ENCODE assay signal across 9 cellular contexts in the genomic region with DNA sequence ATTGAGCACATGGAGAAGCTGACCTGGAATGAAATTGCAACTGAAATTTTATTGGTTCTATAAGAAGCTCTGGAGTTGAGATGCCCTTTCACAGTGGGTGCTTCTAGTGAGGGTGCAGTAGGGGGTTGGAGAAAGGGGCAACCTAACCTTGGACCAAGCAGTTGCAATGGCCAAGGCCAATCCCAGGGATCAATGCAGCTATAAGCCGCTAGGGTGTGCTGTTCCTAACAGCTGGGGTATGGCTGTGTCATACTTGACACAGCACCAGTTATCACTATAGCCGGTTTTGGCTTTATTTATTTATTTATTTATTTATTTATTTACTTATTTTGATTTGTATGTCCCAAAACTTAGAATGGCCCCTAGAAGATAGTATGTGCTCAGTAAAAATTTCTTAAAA.
A peak's percentile ranks its signal among the peaks of the same experiment; 100 is the strongest.
DNase-seq lines count a peak whose midpoint lies in the region; ATAC-seq and TF ChIP-seq lines count a peak whose summit lies in the region.
"Had no signal": no experiment of that assay in that cellular context is flagged by ENCODE, and none has a peak within 500 bp of the region (broad histone marks: within the 10 kb centered on the region; RNA-seq: fewer than 3 reads in every experiment).

No MANE protein-coding gene starts in this region.

- H3K9me3 ChIP-seq in A673 (ENCODE audit: low read depth, low read length, poor library complexity, severe bottlenecking) (no peaks in the 10 kb centered on the region), body of pancreas (no peaks in the 10 kb centered on the region)

- H3K27ac ChIP-seq in A673 (ENCODE audit: low read depth, low read length, poor library complexity, severe bottlenecking) (no peak overlapping the region), body of pancreas (no peak overlapping the region)

- peak; percentile 95 for ATAC-seq in GM18868 (IDR thresholded peaks at IDR 0.05; ENCODE audit: unreplicated experiment)
- ATAC-seq in HG03342 (IDR thresholded peaks at IDR 0.05; ENCODE audit: unreplicated experiment): peak; percentile 85
- no peak for ATAC-seq in body of pancreas

- no peaks in the 10 kb centered on the region for H3K36me3 ChIP-seq in A673 (ENCODE audit: insufficient read depth, low read length, poor library complexity, severe bottlenecking)
- no peaks in the 10 kb centered on the region for H3K36me3 ChIP-seq in body of pancreas (replicated peaks in 1 of 2; ENCODE audit: insufficient read depth in 1 of 2, low read depth in 2 of 2)

- H3K27me3 Mint-ChIP-seq in activated T-helper 2 cell treated with anti-CD3 and anti-CD28 coated beads, Interferon-gamma antibody, Interleukin-2, Interleukin-4, amounts not matched to agents 10 μg/mL and 5 μg/mL and 100 μg/mL, durations not matched to agents 14 hours and 24 hours and 36 hours (ENCODE audit: low read depth): no peaks in the 10 kb centered on the region
- H3K27me3 Mint-ChIP-seq: activated naive CD4-positive, alpha-beta T cell treated with anti-CD3 and anti-CD28 coated beads, Interleukin-2, amount 50 U/mL, for 24 hours had no signal

- CTCF ChIA-PET in A673 (lab: Charles Lee): no interaction called here

- peak; percentile 55 for DNase-seq in A673 (ENCODE audit: low spot score)
- peak in 3 of 4 donors; percentile 8 to 20 (median 12) for DNase-seq in body of pancreas
- DNase-seq in DMS153 treated with DMSO at 0.1 percent for 48 hours (lab: John Stamatoyannopoulos, UW; ENCODE audit: unreplicated experiment): no peak
- DNase-seq in SHP77 treated with DMSO at 0.1 percent for 48 hours (lab: John Stamatoyannopoulos, UW): no peak
- no peak for DNase-seq in DMS79 treated with DMSO at 0.1 percent for 48 hours (lab: John Stamatoyannopoulos, UW)
- DNase-seq in activated T-helper 2 cell treated with anti-CD3 and anti-CD28 coated beads, Interferon-gamma antibody, Interleukin-2, Interleukin-4, amounts not matched to agents 10 μg/mL and 5 μg/mL and 100 μg/mL, durations not matched to agents 14 hours and 24 hours and 36 hours (ENCODE audit: low spot score): no peak

- peaks cover 10% of the 10 kb centered on the region for H3K4me1 ChIP-seq in A673 (ENCODE audit: insufficient read depth, low read length, poor library complexity, severe bottlenecking)
- no peaks in the 10 kb centered on the region for H3K4me1 ChIP-seq in body of pancreas

- no peak overlapping the region for H3K4me3 Mint-ChIP-seq in activated T-helper 2 cell treated with anti-CD3 and anti-CD28 coated beads, Interferon-gamma antibody, Interleukin-2, Interleukin-4, amounts not matched to agents 10 μg/mL and 5 μg/mL and 100 μg/mL, durations not matched to agents 14 hours and 24 hours and 36 hours (ENCODE audit: low read depth)
- H3K4me3 Mint-ChIP-seq: activated naive CD4-positive, alpha-beta T cell treated with anti-CD3 and anti-CD28 coated beads, Interleukin-2, amount 50 U/mL, for 24 hours had no signal

- POLR2A ChIA-PET in A673 (lab: Charles Lee; ENCODE audit: low non-redundant PET): no interaction called here

- H3K4me3 ChIP-seq in A673 (ENCODE audit: low read depth, low read length, poor library complexity, severe bottlenecking) (no peak overlapping the region), body of pancreas (no peak overlapping the region)

- WGBS in body of pancreas, 2 donors: 33 to 40% methylated on average over 2 of the region's 2 CpGs

- no peak overlapping the region for H3K27ac Mint-ChIP-seq in activated T-helper 2 cell treated with anti-CD3 and anti-CD28 coated beads, Interferon-gamma antibody, Interleukin-2, Interleukin-4, amounts not matched to agents 10 μg/mL and 5 μg/mL and 100 μg/mL, durations not matched to agents 14 hours and 24 hours and 36 hours
- H3K27ac Mint-ChIP-seq: activated naive CD4-positive, alpha-beta T cell treated with anti-CD3 and anti-CD28 coated beads, Interleukin-2, amount 50 U/mL, for 24 hours had no signal

- no peaks in the 10 kb centered on the region for H3K36me3 Mint-ChIP-seq in activated T-helper 2 cell treated with anti-CD3 and anti-CD28 coated beads, Interferon-gamma antibody, Interleukin-2, Interleukin-4, amounts not matched to agents 10 μg/mL and 5 μg/mL and 100 μg/mL, durations not matched to agents 14 hours and 24 hours and 36 hours (ENCODE audit: low read depth)
- H3K36me3 Mint-ChIP-seq: activated naive CD4-positive, alpha-beta T cell treated with anti-CD3 and anti-CD28 coated beads, Interleukin-2, amount 50 U/mL, for 24 hours had no signal

- BruUV-seq in A673 (replicated peaks; lab: Mats Ljungman, UMichigan): no TSS peak

- intact Hi-C loops in A673 (cut with micrococcal nuclease; ENCODE audit: unreplicated experiment): no loop called here
- intact Hi-C loops in body of pancreas (cut with DNase I): no loop called here
- intact Hi-C loops in activated T-helper 2 cell treated with anti-CD3 and anti-CD28 coated beads, Interferon-gamma antibody, Interleukin-2, Interleukin-4, amounts not matched to agents 10 μg/mL and 5 μg/mL and 100 μg/mL, durations not matched to agents 14 hours and 24 hours and 36 hours (cut with micrococcal nuclease): loop anchor here (10.0 kb wide), 1 partner anchor 101 kb away; no protein-coding TSS in a partner anchor

- no peak for TF ChIP-seq POLR2A in body of pancreas (IDR thresholded peaks at IDR 0.05)

- no peaks in the 10 kb centered on the region for H3K27me3 ChIP-seq in A673 (replicated peaks; ENCODE audit: insufficient read depth, low read depth, low read length, poor library complexity)
- no peaks in the 10 kb centered on the region for H3K27me3 ChIP-seq in body of pancreas

- no peaks in the 10 kb centered on the region for H3K9me3 Mint-ChIP-seq in activated T-helper 2 cell treated with anti-CD3 and anti-CD28 coated beads, Interferon-gamma antibody, Interleukin-2, Interleukin-4, amounts not matched to agents 10 μg/mL and 5 μg/mL and 100 μg/mL, durations not matched to agents 14 hours and 24 hours and 36 hours
- H3K9me3 Mint-ChIP-seq: activated naive CD4-positive, alpha-beta T cell treated with anti-CD3 and anti-CD28 coated beads, Interleukin-2, amount 50 U/mL, for 24 hours had no signal

- TF ChIP-seq CTCF in A673 (conservative IDR thresholded peaks at IDR 0.05; ENCODE audit: low read depth, low read length): peak; percentile 51
- peak in 3 of 7 experiments; percentile 23 to 40 (median 25) for TF ChIP-seq CTCF in body of pancreas (IDR thresholded peaks at IDR 0.05)

- peaks cover 8% of the 10 kb centered on the region for H3K4me1 Mint-ChIP-seq in activated T-helper 2 cell treated with anti-CD3 and anti-CD28 coated beads, Interferon-gamma antibody, Interleukin-2, Interleukin-4, amounts not matched to agents 10 μg/mL and 5 μg/mL and 100 μg/mL, durations not matched to agents 14 hours and 24 hours and 36 hours (ENCODE audit: low read depth)

Comparison
In these comparisons a context has a peak if more than half of its experiments do, and no peak if none do; other contexts are left out.
1. DNase-seq: peak in A673 (single experiment) and body of pancreas (3 of 4); none in DMS153 treated with DMSO at 0.1 percent for 48 hours (single experiment), SHP77 treated with DMSO at 0.1 percent for 48 hours (single experiment), DMS79 treated with DMSO at 0.1 percent for 48 hours (single experiment) and activated T-helper 2 cell treated with anti-CD3 and anti-CD28 coated beads, Interferon-gamma antibody, Interleukin-2, Interleukin-4, amounts not matched to agents 10 μg/mL and 5 μg/mL and 100 μg/mL, durations not matched to agents 14 hours and 24 hours and 36 hours (single experiment).